ENCODE assay signal across 7 cellular contexts in genomic region chr18:79791141-79791972, GRCh38.
DNase-seq lines count a peak whose midpoint lies in the region; ATAC-seq lines count a peak whose summit lies in the region.

No MANE protein-coding gene starts in this region.

- peaks cover 30% of the 10 kb centered on the region for H3K4me1 Mint-ChIP-seq in stimulated activated memory B cell treated with anti-CD40 and anti-IgM and Interleukin-4, amounts not matched to agents 10 μg/mL and 1 μg/mL and 100 μg/mL, for 72 hours

- DNase-seq in HS-27A (ENCODE audit: low read depth) (peak; percentile 20), SKM-1 (lab: John Stamatoyannopoulos, UW; ENCODE audit: unreplicated experiment) (peak; percentile 98), glomerular visceral epithelial cell (ENCODE audit: extremely low spot score) (peak; percentile 94), activated gamma-delta T cell treated with Interleukin-2 at 50 U/mL for 16 hours (no peak)
- no peak for DNase-seq in stimulated activated CD4-positive, alpha-beta T cell treated with anti-CD3 and anti-CD28 coated beads, Interleukin-1b, Interleukin-23, amount 100 ng/mL, for 48 hours

- H3K4me3 Mint-ChIP-seq in stimulated activated memory B cell treated with anti-CD40 and anti-IgM and Interleukin-4, amounts not matched to agents 10 μg/mL and 1 μg/mL and 100 μg/mL, for 72 hours: peak overlapping the region; percentile 35

- peaks cover 64% of the 10 kb centered on the region for H3K27me3 Mint-ChIP-seq in stimulated activated memory B cell treated with anti-CD40 and anti-IgM and Interleukin-4, amounts not matched to agents 10 μg/mL and 1 μg/mL and 100 μg/mL, for 72 hours

- ATAC-seq in stimulated activated memory B cell treated with anti-CD40 and anti-IgM and Interleukin-4, amounts not matched to agents 10 μg/mL and 1 μg/mL and 100 μg/mL, for 72 hours: peak; percentile 58
- ATAC-seq in HG02610 (IDR thresholded peaks at IDR 0.05; ENCODE audit: unreplicated experiment): no peak

- H3K36me3 Mint-ChIP-seq in stimulated activated memory B cell treated with anti-CD40 and anti-IgM and Interleukin-4, amounts not matched to agents 10 μg/mL and 1 μg/mL and 100 μg/mL, for 72 hours: no peaks in the 10 kb centered on the region

- H3K27ac Mint-ChIP-seq in stimulated activated memory B cell treated with anti-CD40 and anti-IgM and Interleukin-4, amounts not matched to agents 10 μg/mL and 1 μg/mL and 100 μg/mL, for 72 hours: peak overlapping the region; percentile 61

- no peaks in the 10 kb centered on the region for H3K9me3 Mint-ChIP-seq in stimulated activated memory B cell treated with anti-CD40 and anti-IgM and Interleukin-4, amounts not matched to agents 10 μg/mL and 1 μg/mL and 100 μg/mL, for 72 hours

Comparison
In these comparisons a context has a peak if more than half of its experiments do, and no peak if none do; other contexts are left out.
1. DNase-seq: peak in HS-27A (single experiment), SKM-1 (single experiment) and glomerular visceral epithelial cell (single experiment); none in stimulated activated CD4-positive, alpha-beta T cell treated with anti-CD3 and anti-CD28 coated beads, Interleukin-1b, Interleukin-23, amount 100 ng/mL, for 48 hours (single experiment) and activated gamma-delta T cell treated with Interleukin-2 at 50 U/mL for 16 hours (single experiment).